8 cellular contexts compared by ENCODE assay signal in genomic region chr10:93357680-93358079, GRCh38.
DNase-seq lines count a peak whose midpoint lies in the region; ATAC-seq and TF ChIP-seq lines count a peak whose summit lies in the region.

No MANE protein-coding gene starts in this region.

- intact Hi-C loops in Right ventricle myocardium superior (cut with DNase I): no loop called here
- intact Hi-C loops in cardiac septum (cut with DNase I): no loop called here
- intact Hi-C loops in thyroid gland (cut with DNase I): loop anchor here (10.0 kb wide), 1 partner anchor 283 kb away; the partner anchor contains the start of gene CYP26A1

- TF ChIP-seq POLR2A in thyroid gland (IDR thresholded peaks at IDR 0.05): no peak

- no peaks in the 10 kb centered on the region for H3K9me3 ChIP-seq in thyroid gland

- no peak overlapping the region for H3K4me3 ChIP-seq in thyroid gland (replicated peaks in 1 of 3)

- peak in 3 of 6 experiments; percentile 32 to 40 (median 32) for TF ChIP-seq CTCF in thyroid gland (IDR thresholded peaks at IDR 0.05)

- H3K36me3 ChIP-seq in thyroid gland: peaks cover 36 to 54% of the 10 kb centered on the region in 2 donors

- H3K27ac ChIP-seq in thyroid gland: no peak overlapping the region

- 20 to 21% methylated on average over 5 of the region's 5 CpGs for WGBS in thyroid gland, 2 donors

- DNase-seq in Right ventricle myocardium superior (no peak), cardiac septum (ENCODE audit: low spot score) (no peak), NCI-H1105 treated with DMSO at 0.1 percent for 48 hours (lab: John Stamatoyannopoulos, UW) (peak; percentile 51), iPS-NIHi11 (ENCODE audit: low spot score) (peak; percentile 63), thyroid gland (no peak)
- peak; percentile 8 for DNase-seq in activated CD4-positive, alpha-beta T cell treated with anti-CD3 and anti-CD28 coated beads, Interleukin-2, amount 50 U/mL, for 1 hour

- no peaks in the 10 kb centered on the region for H3K4me1 ChIP-seq in thyroid gland

- H3K27me3 ChIP-seq in thyroid gland: no peaks in the 10 kb centered on the region

- ATAC-seq in Right ventricle myocardium superior (ENCODE audit: poor library complexity) (peak; percentile 52), GM18511 (IDR thresholded peaks at IDR 0.05; ENCODE audit: unreplicated experiment) (no peak), HG03521 (IDR thresholded peaks at IDR 0.05; ENCODE audit: unreplicated experiment) (no peak)

Comparison
In these comparisons a context has a peak if more than half of its experiments do, and no peak if none do; other contexts are left out.
1. DNase-seq: peak in NCI-H1105 treated with DMSO at 0.1 percent for 48 hours (single experiment), activated CD4-positive, alpha-beta T cell treated with anti-CD3 and anti-CD28 coated beads, Interleukin-2, amount 50 U/mL, for 1 hour (single experiment) and iPS-NIHi11 (single experiment); none in Right ventricle myocardium superior (single experiment), cardiac septum (single experiment) and thyroid gland (0 of 2).